In genomic region chr4:142120921-142121320, GRCh38 we compare ENCODE assay signal across 13 cellular contexts.
"Had no signal": no experiment of that assay in that cellular context is flagged by ENCODE, and none has a peak within 500 bp of the region (broad histone marks: within the 10 kb centered on the region; RNA-seq: fewer than 3 reads in every experiment).

No MANE protein-coding gene starts in this region.

- DNase-seq: activated CD4-positive, alpha-beta T cell treated with anti-CD3 and anti-CD28 coated beads, Interleukin-2, amount 50 U/mL, for 48 hours; activated CD4-positive, CD25-positive, alpha-beta regulatory T cell; activated CD8-positive, alpha-beta memory T cell treated with anti-CD3 and anti-CD28 coated beads, Interleukin-2, amount 50 U/mL, for 48 hours; amygdala; endodermal cell; stimulated activated CD4-positive, alpha-beta T cell treated with anti-CD3 and anti-CD28 coated beads, Interleukin-12 subunit alpha, Interleukin-12 subunit beta, amount 100 ng/mL, for 4 hours; stimulated activated naive CD4-positive, alpha-beta T cell treated with Interleukin-2 at 50 U/mL for 16 hours had no signal

- H3K9me3 Mint-ChIP-seq: activated naive CD4-positive, alpha-beta T cell treated with anti-CD3 and anti-CD28 coated beads, Interleukin-2, amount 50 U/mL, for 24 hours; T-helper 1 cell treated with Interleukin-12 subunit alpha and Interleukin-12 subunit beta and Interleukin-4 antibody, amounts not matched to agents 30 μg/mL and 1 μg/mL, for 36 hours had no signal

- H3K36me3 ChIP-seq: thoracic aorta had no signal

- H3K9me3 ChIP-seq: thoracic aorta had no signal

- H3K27ac ChIP-seq: thoracic aorta had no signal

- H3K4me3 ChIP-seq: thoracic aorta had no signal

- H3K4me1 Mint-ChIP-seq: brain, neural crest cell had no signal

- H3K4me3 Mint-ChIP-seq: activated naive CD4-positive, alpha-beta T cell treated with anti-CD3 and anti-CD28 coated beads, Interleukin-2, amount 50 U/mL, for 24 hours; brain; endodermal cell; neural crest cell; T-helper 1 cell treated with Interleukin-12 subunit alpha and Interleukin-12 subunit beta and Interleukin-4 antibody, amounts not matched to agents 30 μg/mL and 1 μg/mL, for 36 hours had no signal

- H3K27me3 Mint-ChIP-seq: activated naive CD4-positive, alpha-beta T cell treated with anti-CD3 and anti-CD28 coated beads, Interleukin-2, amount 50 U/mL, for 24 hours had no signal

- ATAC-seq: sciatic nerve had no signal

- H3K27ac Mint-ChIP-seq: activated naive CD4-positive, alpha-beta T cell treated with anti-CD3 and anti-CD28 coated beads, Interleukin-2, amount 50 U/mL, for 24 hours; brain; endodermal cell; T-helper 1 cell treated with Interleukin-12 subunit alpha and Interleukin-12 subunit beta and Interleukin-4 antibody, amounts not matched to agents 30 μg/mL and 1 μg/mL, for 36 hours had no signal
